Comparison of ENCODE assay signal across 1 cellular context in the genomic region with DNA sequence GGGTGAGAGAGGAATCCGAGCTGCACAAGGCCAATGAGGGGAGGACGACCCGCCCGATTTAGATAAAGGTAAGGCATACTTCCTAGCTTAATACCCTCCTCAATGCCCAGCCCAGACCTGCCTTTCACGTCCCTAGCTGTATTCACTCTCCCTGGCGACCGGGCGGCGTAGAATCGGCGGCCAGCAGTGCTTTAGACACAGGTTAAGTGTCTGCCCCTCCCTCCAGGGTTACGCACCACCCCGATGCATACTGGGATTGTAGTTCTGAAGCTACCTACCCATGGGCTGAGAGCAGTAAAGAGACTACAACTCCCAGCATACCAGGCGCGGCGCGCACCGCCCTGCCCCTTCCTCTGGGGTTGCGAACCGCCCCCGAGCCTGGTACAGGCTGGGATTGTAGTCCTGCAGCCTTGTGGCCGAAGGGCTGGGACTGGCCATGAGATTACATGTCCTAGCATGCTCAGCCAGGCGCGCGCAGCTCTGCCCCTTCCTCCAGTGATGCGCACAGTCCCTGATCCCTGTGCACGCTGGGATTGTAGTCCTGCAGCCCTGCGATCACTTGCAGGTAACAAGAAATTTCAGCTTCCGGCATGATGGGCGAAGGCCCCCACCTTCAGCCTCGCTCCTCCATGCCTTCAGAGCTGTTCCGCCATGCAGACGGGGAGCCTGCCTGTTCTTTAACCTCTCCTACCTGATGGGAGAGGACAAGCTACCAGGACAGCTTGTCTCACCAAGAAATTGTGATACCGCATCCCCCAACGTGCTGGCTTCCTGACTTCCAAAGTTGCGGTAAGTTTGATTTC.
TF ChIP-seq lines count a peak whose summit lies in the region.

No MANE protein-coding gene starts in this region.

TF ChIP-seq in HepG2, 621 proteins besides CTCF, POLR2A, EP300 and RAD21 (continued from another document and continues in another):
- TF ChIP-seq ZNF142 (CRISPR knock-in tag; IDR thresholded peaks at IDR 0.05) (0 out of 2 replicates have a peak, but pooled peaks have one; percentile 8), ZBTB43 (CRISPR knock-in tag; conservative IDR thresholded peaks at IDR 0.05) (0 out of 2 replicates have a peak, but pooled peaks have one; percentile 31), DRAP1 (CRISPR knock-in tag; IDR thresholded peaks at IDR 0.05) (peak; percentile 89), FOSL2 (CRISPR knock-in tag; IDR thresholded peaks at IDR 0.05) (peak; percentile 57; the same call in 1 of the 2 replicates), ZNF121 (CRISPR knock-in tag; IDR thresholded peaks at IDR 0.05) (no peak), HMGXB4 (CRISPR knock-in tag; IDR thresholded peaks at IDR 0.05; ENCODE audit: borderline replicate concordance in 1 of 2, low read depth in 1 of 2) (peak; percentile 65 to 69), ZNF563 (CRISPR knock-in tag; IDR thresholded peaks at IDR 0.05) (peak; percentile 27), SRSF1 (optimal IDR thresholded peaks at IDR 0.05; ENCODE audit: low read depth, low read length) (peak; percentile 69), TOPORS (CRISPR knock-in tag; IDR thresholded peaks at IDR 0.05) (peak; percentile 85), IRF1 (CRISPR knock-in tag; IDR thresholded peaks at IDR 0.05; ENCODE audit: low read depth) (no peak), NFKB2 (CRISPR knock-in tag; IDR thresholded peaks at IDR 0.05; ENCODE audit: borderline replicate concordance) (peak; percentile 71; the same call in 1 of the 2 replicates), ZNF782 (CRISPR knock-in tag; IDR thresholded peaks at IDR 0.05; ENCODE audit: borderline replicate concordance) (peak; percentile 49; the same call in 1 of the 2 replicates), FIP1L1 (IDR thresholded peaks at IDR 0.05; ENCODE audit: borderline replicate concordance, insufficient read depth, low read depth, low read length) (peak; percentile 38; the same call in 1 of the 2 replicates), ZNF333 (CRISPR knock-in tag; IDR thresholded peaks at IDR 0.05; ENCODE audit: borderline replicate concordance) (peak; percentile 85; the same call in 1 of the 2 replicates), TCF12 (IDR thresholded peaks at IDR 0.05) (no peak), TCF12 (CRISPR knock-in tag; IDR thresholded peaks at IDR 0.05) (peak; percentile 38; the same call in 1 of the 2 replicates), PHF21A (CRISPR knock-in tag; IDR thresholded peaks at IDR 0.05) (peak; percentile 74), ATAD3A (CRISPR knock-in tag; IDR thresholded peaks at IDR 0.05) (no peak), TFDP1 (CRISPR knock-in tag; IDR thresholded peaks at IDR 0.05; ENCODE audit: borderline replicate concordance) (peak; percentile 82), KLF12 (CRISPR knock-in tag; IDR thresholded peaks at IDR 0.05; ENCODE audit: borderline replicate concordance) (peak; percentile 78; the same call in 1 of the 2 replicates), GATAD2A (CRISPR knock-in tag; IDR thresholded peaks at IDR 0.05) (peak; percentile 50; the same call in 1 of the 2 replicates), ZNF788 (CRISPR knock-in tag; IDR thresholded peaks at IDR 0.05; ENCODE audit: borderline replicate concordance) (peak; percentile 81; the same call in 1 of the 2 replicates), ZFP62 (CRISPR knock-in tag; IDR thresholded peaks at IDR 0.05) (peak; percentile 81; the same call in 1 of the 2 replicates), SALL1 (CRISPR knock-in tag; IDR thresholded peaks at IDR 0.05) (peak; percentile 87)
- TF ChIP-seq, protein P1, sequence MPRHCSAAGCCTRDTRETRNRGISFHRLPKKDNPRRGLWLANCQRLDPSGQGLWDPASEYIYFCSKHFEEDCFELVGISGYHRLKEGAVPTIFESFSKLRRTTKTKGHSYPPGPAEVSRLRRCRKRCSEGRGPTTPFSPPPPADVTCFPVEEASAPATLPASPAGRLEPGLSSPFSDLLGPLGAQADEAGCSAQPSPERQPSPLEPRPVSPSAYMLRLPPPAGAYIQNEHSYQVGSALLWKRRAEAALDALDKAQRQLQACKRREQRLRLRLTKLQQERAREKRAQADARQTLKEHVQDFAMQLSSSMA (CRISPR knock-in tag; IDR thresholded peaks at IDR 0.05) = no peak
- TF ChIP-seq, protein P2, sequence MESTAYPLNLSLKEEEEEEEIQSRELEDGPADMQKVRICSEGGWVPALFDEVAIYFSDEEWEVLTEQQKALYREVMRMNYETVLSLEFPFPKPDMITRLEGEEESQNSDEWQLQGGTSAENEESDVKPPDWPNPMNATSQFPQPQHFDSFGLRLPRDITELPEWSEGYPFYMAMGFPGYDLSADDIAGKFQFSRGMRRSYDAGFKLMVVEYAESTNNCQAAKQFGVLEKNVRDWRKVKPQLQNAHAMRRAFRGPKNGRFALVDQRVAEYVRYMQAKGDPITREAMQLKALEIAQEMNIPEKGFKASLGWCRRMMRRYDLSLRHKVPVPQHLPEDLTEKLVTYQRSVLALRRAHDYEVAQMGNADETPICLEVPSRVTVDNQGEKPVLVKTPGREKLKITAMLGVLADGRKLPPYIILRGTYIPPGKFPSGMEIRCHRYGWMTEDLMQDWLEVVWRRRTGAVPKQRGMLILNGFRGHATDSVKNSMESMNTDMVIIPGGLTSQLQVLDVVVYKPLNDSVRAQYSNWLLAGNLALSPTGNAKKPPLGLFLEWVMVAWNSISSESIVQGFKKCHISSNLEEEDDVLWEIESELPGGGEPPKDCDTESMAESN (CRISPR knock-in tag; conservative IDR thresholded peaks at IDR 0.05) = peak; percentile 88; the same call in 1 of the 2 replicates
- TF ChIP-seq, protein P3, sequence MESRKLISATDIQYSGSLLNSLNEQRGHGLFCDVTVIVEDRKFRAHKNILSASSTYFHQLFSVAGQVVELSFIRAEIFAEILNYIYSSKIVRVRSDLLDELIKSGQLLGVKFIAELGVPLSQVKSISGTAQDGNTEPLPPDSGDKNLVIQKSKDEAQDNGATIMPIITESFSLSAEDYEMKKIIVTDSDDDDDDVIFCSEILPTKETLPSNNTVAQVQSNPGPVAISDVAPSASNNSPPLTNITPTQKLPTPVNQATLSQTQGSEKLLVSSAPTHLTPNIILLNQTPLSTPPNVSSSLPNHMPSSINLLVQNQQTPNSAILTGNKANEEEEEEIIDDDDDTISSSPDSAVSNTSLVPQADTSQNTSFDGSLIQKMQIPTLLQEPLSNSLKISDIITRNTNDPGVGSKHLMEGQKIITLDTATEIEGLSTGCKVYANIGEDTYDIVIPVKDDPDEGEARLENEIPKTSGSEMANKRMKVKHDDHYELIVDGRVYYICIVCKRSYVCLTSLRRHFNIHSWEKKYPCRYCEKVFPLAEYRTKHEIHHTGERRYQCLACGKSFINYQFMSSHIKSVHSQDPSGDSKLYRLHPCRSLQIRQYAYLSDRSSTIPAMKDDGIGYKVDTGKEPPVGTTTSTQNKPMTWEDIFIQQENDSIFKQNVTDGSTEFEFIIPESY (CRISPR knock-in tag; IDR thresholded peaks at IDR 0.05) = 0 out of 2 replicates have a peak, but pooled peaks have one; percentile 27
- TF ChIP-seq, protein P4, sequence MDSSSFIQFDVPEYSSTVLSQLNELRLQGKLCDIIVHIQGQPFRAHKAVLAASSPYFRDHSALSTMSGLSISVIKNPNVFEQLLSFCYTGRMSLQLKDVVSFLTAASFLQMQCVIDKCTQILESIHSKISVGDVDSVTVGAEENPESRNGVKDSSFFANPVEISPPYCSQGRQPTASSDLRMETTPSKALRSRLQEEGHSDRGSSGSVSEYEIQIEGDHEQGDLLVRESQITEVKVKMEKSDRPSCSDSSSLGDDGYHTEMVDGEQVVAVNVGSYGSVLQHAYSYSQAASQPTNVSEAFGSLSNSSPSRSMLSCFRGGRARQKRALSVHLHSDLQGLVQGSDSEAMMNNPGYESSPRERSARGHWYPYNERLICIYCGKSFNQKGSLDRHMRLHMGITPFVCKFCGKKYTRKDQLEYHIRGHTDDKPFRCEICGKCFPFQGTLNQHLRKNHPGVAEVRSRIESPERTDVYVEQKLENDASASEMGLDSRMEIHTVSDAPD (CRISPR knock-in tag; IDR thresholded peaks at IDR 0.05) = peak; percentile 78; the same call in 1 of the 2 replicates
